In the genomic region with DNA sequence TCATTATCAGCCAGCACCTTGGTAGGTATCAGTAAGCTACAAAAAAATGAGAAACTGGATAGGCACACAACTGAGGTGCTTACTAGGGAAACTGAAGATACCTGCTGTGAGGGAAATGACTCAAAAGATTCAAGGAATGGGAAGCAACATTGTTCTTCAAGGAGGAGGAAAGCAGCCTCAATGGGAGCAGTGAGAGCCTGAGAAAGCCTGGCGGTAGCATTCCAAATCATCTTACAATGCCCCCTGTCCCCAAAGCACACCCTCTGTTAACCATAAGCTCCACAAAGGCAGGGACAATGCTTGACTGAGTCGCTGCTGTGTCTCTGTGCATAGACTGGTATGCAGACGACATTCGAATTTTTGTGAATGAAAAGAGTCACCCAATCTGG, we compare ENCODE assay signal across 19 cellular contexts. TPM values are rescaled to one million over a fixed set of nuclear protein-coding genes. Genes with fewer than 3 reads are reported as not detected.
"Had no signal": no experiment of that assay in that cellular context is flagged by ENCODE, and none has a peak within 500 bp of the region (broad histone marks: within the 10 kb centered on the region; RNA-seq: fewer than 3 reads in every experiment).

No MANE protein-coding gene starts in this region.

- H3K27me3 ChIP-seq: esophagus muscularis mucosa, hepatocyte, tibial nerve had no signal

- H3K4me1 Mint-ChIP-seq: activated CD4-positive, alpha-beta memory T cell treated with anti-CD3 and anti-CD28 coated beads, Interleukin-2, amount 10 ng/mL, durations not matched to agents 7 days and 5 days; naive thymus-derived CD4-positive, alpha-beta T cell; T-helper 17 cell had no signal

- H2AFZ ChIP-seq: hepatocyte had no signal

- H3K27ac Mint-ChIP-seq: activated CD4-positive, alpha-beta memory T cell treated with anti-CD3 and anti-CD28 coated beads, Interleukin-2, amount 10 ng/mL, durations not matched to agents 7 days and 5 days; activated naive CD4-positive, alpha-beta T cell treated with anti-CD3 and anti-CD28 coated beads, Interleukin-2, amount 50 U/mL, for 72 hours; naive thymus-derived CD4-positive, alpha-beta T cell; T-helper 17 cell had no signal

- H3K9me3 Mint-ChIP-seq: activated CD4-positive, alpha-beta memory T cell treated with anti-CD3 and anti-CD28 coated beads, Interleukin-2, amount 10 ng/mL, durations not matched to agents 7 days and 5 days; activated naive CD4-positive, alpha-beta T cell treated with anti-CD3 and anti-CD28 coated beads, Interleukin-2, amount 50 U/mL, for 72 hours; activated T-cell treated with anti-CD3 and anti-CD28 coated beads, Interleukin-2, amount 50 U/mL, for 4 hours; naive thymus-derived CD4-positive, alpha-beta T cell had no signal

- H3K4me3 Mint-ChIP-seq: activated CD4-positive, alpha-beta memory T cell treated with anti-CD3 and anti-CD28 coated beads, Interleukin-2, amount 10 ng/mL, durations not matched to agents 7 days and 5 days; activated T-cell treated with anti-CD3 and anti-CD28 coated beads, Interleukin-2, amount 50 U/mL, for 4 hours; naive thymus-derived CD4-positive, alpha-beta T cell; T-helper 17 cell had no signal

- H3K36me3 Mint-ChIP-seq: activated naive CD4-positive, alpha-beta T cell treated with anti-CD3 and anti-CD28 coated beads, Interleukin-2, amount 50 U/mL, for 72 hours; naive thymus-derived CD4-positive, alpha-beta T cell had no signal

- H3K4me1 ChIP-seq: esophagus muscularis mucosa, left lung, uterus had no signal

- H3K36me3 ChIP-seq: esophagus muscularis mucosa, left lung, tibial nerve, uterus had no signal

- DNase-seq: activated CD4-positive, alpha-beta memory T cell treated with anti-CD3 and anti-CD28 coated beads, Interleukin-2, amount 10 ng/mL, durations not matched to agents 7 days and 5 days; activated CD4-positive, alpha-beta T cell treated with anti-CD3 and anti-CD28 coated beads for 4 hours; activated effector memory CD4-positive, alpha-beta T cell treated with anti-CD3 and anti-CD28 coated beads, Interleukin-2, amount 50 U/mL, for 16 hours; activated T-cell treated with anti-CD3 and anti-CD28 coated beads, Interleukin-2, amount 50 U/mL, for 4 hours; amniotic stem cell; caudate nucleus; left lung; mucosa of descending colon; naive thymus-derived CD4-positive, alpha-beta T cell; posterior cingulate gyrus; stimulated activated CD4-positive, alpha-beta T cell treated with anti-CD3 and anti-CD28 coated beads, Interleukin-4, amount 100 ng/mL, for 24 hours; stimulated activated naive CD4-positive, alpha-beta T cell treated with Interleukin-2 at 50 U/mL for 16 hours; substantia nigra; T-helper 17 cell; uterus had no signal

- H3K4me2 ChIP-seq: hepatocyte had no signal

- ATAC-seq: activated naive CD4-positive, alpha-beta T cell treated with anti-CD3 and anti-CD28 coated beads, Interleukin-2, amount 50 U/mL, for 72 hours; activated T-cell treated with anti-CD3 and anti-CD28 coated beads, Interleukin-2, amount 50 U/mL, for 4 hours; left lung; mucosa of descending colon; naive thymus-derived CD4-positive, alpha-beta T cell; T-helper 17 cell had no signal

- H3K9me3 ChIP-seq: esophagus muscularis mucosa, left lung, mucosa of descending colon, tibial nerve, uterus had no signal

- H3K4me3 ChIP-seq: esophagus muscularis mucosa, hepatocyte, left lung, mucosa of descending colon, tibial nerve, uterus had no signal

- H3K27ac ChIP-seq: esophagus muscularis mucosa, hepatocyte, left lung, tibial nerve, uterus had no signal

RNA-seq across cellular contexts. Expression of a gene that starts 10.6 kb away (rescaled TPM):
- total RNA-seq: activated CD4-positive, alpha-beta memory T cell treated with anti-CD3 and anti-CD28 coated beads, Interleukin-2, amount 10 ng/mL, durations not matched to agents 7 days and 5 days; activated naive CD4-positive, alpha-beta T cell treated with anti-CD3 and anti-CD28 coated beads, Interleukin-2, amount 50 U/mL, for 72 hours; activated T-cell treated with anti-CD3 and anti-CD28 coated beads, Interleukin-2, amount 50 U/mL, for 4 hours; naive thymus-derived CD4-positive, alpha-beta T cell had no signal
- polyA plus RNA-seq: naive thymus-derived CD4-positive, alpha-beta T cell had no signal
